In the genomic region with DNA sequence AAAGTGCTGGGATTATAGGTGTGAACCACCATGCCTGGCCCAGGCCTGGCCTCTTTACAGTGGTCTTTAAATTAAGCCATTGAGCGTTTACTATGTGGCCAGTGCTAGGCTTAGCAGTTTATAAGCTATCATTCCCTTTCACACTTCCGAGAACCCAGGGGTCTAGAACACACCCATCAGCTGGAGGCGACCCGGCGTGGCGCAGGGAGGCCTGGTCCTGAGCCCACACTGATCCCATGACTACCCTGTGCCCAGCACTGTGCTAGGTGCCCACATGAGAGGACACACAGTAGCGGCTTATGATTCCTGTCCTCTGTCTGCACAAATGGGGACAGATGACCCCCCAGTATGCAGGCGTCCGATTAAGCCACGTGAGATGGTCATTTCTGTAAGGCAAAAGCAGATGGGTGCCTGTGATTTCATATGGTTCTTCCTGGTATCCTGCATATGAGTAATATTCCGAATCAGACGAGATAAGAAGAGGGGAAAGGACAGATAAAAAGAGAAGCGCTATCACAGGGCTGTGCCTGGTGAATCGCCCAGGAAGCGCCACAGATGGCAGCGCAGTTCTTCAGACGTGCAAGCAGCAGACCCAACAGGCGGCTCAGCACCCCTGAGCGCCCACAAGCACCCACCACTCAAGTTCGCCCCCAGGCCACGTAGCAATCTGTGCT, we compare ENCODE assay signal across 22 cellular contexts. TPM values are rescaled to one million over a fixed set of nuclear protein-coding genes. Genes with fewer than 3 reads are reported as not detected.
A peak's percentile ranks its signal among the peaks of the same experiment; 100 is the strongest.
DNase-seq lines count a peak whose midpoint lies in the region; ATAC-seq and TF ChIP-seq lines count a peak whose summit lies in the region.
"Had no signal": no experiment of that assay in that cellular context is flagged by ENCODE, and none has a peak within 500 bp of the region (broad histone marks: within the 10 kb centered on the region; RNA-seq: fewer than 3 reads in every experiment).

No MANE protein-coding gene starts in this region.

- peaks cover 0 to 53% (median 26%) of the 10 kb centered on the region in 9 donors for H3K36me3 ChIP-seq in heart left ventricle
- peaks cover 27% of the 10 kb centered on the region for H3K36me3 ChIP-seq in osteoblast (ENCODE audit: insufficient read depth, low read length)
- H3K36me3 ChIP-seq in tibial nerve: peaks cover 0 to 55% (median 0%) of the 10 kb centered on the region in 3 donors
- peaks cover 0 to 58% of the 10 kb centered on the region in 2 donors for H3K36me3 ChIP-seq in gastroesophageal sphincter

- peak overlapping the region in 10 of 12 donors; percentile 26 to 82 (median 60) for H3K27ac ChIP-seq in heart left ventricle
- no peak overlapping the region for H3K27ac ChIP-seq in osteoblast (ENCODE audit: low read depth, low read length)
- no peak overlapping the region for H3K27ac ChIP-seq in tibial nerve
- no peak overlapping the region for H3K27ac ChIP-seq in gastroesophageal sphincter
- H3K27ac ChIP-seq: 22Rv1 had no signal

- TF ChIP-seq CTCF in heart left ventricle (IDR thresholded peaks at IDR 0.05) (no peak), osteoblast (IDR thresholded peaks at IDR 0.05; ENCODE audit: extremely low read depth, low read depth, low read length) (no peak), tibial nerve (IDR thresholded peaks at IDR 0.05) (no peak), gastroesophageal sphincter (IDR thresholded peaks at IDR 0.05) (no peak)

- H3K79me2 ChIP-seq in osteoblast (ENCODE audit: insufficient read depth, low read length): peaks cover 24% of the 10 kb centered on the region

- 73 to 79% (median 76%) methylated on average over 20 to 21 of the region's 21 CpGs for WGBS in heart left ventricle, 4 donors
- 83 to 87% methylated on average over 21 of the region's 21 CpGs for WGBS in tibial nerve, 2 donors
- 75% methylated on average over 15 of the region's 21 CpGs; no CpG with 5 or more reads in 1 of the 2 donors for WGBS in gastroesophageal sphincter (ENCODE audit: low coverage in 1 of 2), 2 donors

- TF ChIP-seq EP300 in tibial nerve (IDR thresholded peaks at IDR 0.05): no peak
- TF ChIP-seq EP300 in gastroesophageal sphincter (IDR thresholded peaks at IDR 0.05): no peak

- no peak overlapping the region for H2AFZ ChIP-seq in osteoblast (ENCODE audit: low read length)

- peaks cover 11% of the 10 kb centered on the region for H4K20me1 ChIP-seq in osteoblast (ENCODE audit: insufficient read depth, low read length)

- H3K9me3 ChIP-seq in heart left ventricle (no peaks in the 10 kb centered on the region), osteoblast (ENCODE audit: low read depth, low read length) (no peaks in the 10 kb centered on the region), tibial nerve (no peaks in the 10 kb centered on the region), gastroesophageal sphincter (no peaks in the 10 kb centered on the region)
- H3K9me3 ChIP-seq: HAP-1 had no signal

- no peak overlapping the region for H3K4me3 ChIP-seq in heart left ventricle
- H3K4me3 ChIP-seq in osteoblast (ENCODE audit: insufficient read depth, low read length): no peak overlapping the region
- H3K4me3 ChIP-seq in tibial nerve: no peak overlapping the region
- H3K4me3 ChIP-seq in gastroesophageal sphincter: no peak overlapping the region
- H3K4me3 ChIP-seq: HAP-1 had no signal

- intact Hi-C loops in heart left ventricle (cut with DNase I) (loop anchor here in 8 of 10 donors (1.0 to 10.0 kb wide), 10 partner anchors 104 to 527 kb away; a partner anchor contains a TSS), Right ventricle myocardium superior (cut with DNase I) (loop anchor here (5.0 kb wide), 1 partner anchor 229 kb away; a partner anchor contains a TSS)

- H3K27me3 ChIP-seq in heart left ventricle (no peaks in the 10 kb centered on the region), osteoblast (ENCODE audit: insufficient read depth, low read length) (no peaks in the 10 kb centered on the region), tibial nerve (no peaks in the 10 kb centered on the region), gastroesophageal sphincter (no peaks in the 10 kb centered on the region)

- DNase-seq in heart left ventricle (no peak), Right ventricle myocardium superior (no peak), NCI-H524 (lab: John Stamatoyannopoulos, UW) (peak; percentile 58 to 88), amniotic epithelial cell (ENCODE audit: low read depth) (peak; percentile 73), osteoblast (ENCODE audit: insufficient read length, low spot score, missing footprints) (peak; percentile 69), cerebellar nuclear complex (lab: John Stamatoyannopoulos, UW) (no peak), tibial nerve (ENCODE audit: low spot score in 2 of 2) (no peak)
- DNase-seq: DMS 273 treated with DMSO at 0.1 percent for 48 hours, DND-41, Karpas-422, NCI-H1048, NCI-H1436 treated with DMSO at 0.1 percent for 48 hours, NCI-H2029, NCI-H2171, NCI-H446, NCI-H748 treated with DMSO at 0.1 percent for 48 hours, SHP77 had no signal

- ATAC-seq in heart left ventricle (no peak), Right ventricle myocardium superior (ENCODE audit: poor library complexity) (no peak), gastroesophageal sphincter (no peak)

- H3K4me1 ChIP-seq in heart left ventricle: peaks cover 0 to 59% (median 26%) of the 10 kb centered on the region in 12 donors
- peaks cover 17% of the 10 kb centered on the region for H3K4me1 ChIP-seq in osteoblast (ENCODE audit: insufficient read depth, low read length)
- H3K4me1 ChIP-seq in tibial nerve: peaks cover 0 to 25% (median 14%) of the 10 kb centered on the region in 4 donors
- H3K4me1 ChIP-seq in gastroesophageal sphincter: peaks cover 0 to 38% (median 10%) of the 10 kb centered on the region in 3 donors

- H3K4me2 ChIP-seq in osteoblast (ENCODE audit: insufficient read depth, low read length): no peak overlapping the region

- TF ChIP-seq POLR2A in heart left ventricle (IDR thresholded peaks at IDR 0.05) (no peak), tibial nerve (IDR thresholded peaks at IDR 0.05) (no peak), gastroesophageal sphincter (IDR thresholded peaks at IDR 0.05) (no peak)

RNA-seq across cellular contexts. Expression of a gene that starts 5.2 kb away (rescaled TPM):
- total RNA-seq in heart left ventricle (10 to 100 TPM in 2 of 9 donors, 1 to 10 TPM in 7; 3.3 to 11.0 (median 7.0) TPM), Right ventricle myocardium superior (7.2 TPM), osteoblast (3.6 and 5.0 TPM in 2 replicates), tibial nerve (10 to 100 TPM in 2 of 4 donors, 1 to 10 TPM in 2; 6.7 to 27.7 (median 10.3) TPM), gastroesophageal sphincter (10 to 100 TPM in 2 of 4 donors, 1 to 10 TPM in 2; 7.9 to 12.5 (median 9.4) TPM)
- polyA plus RNA-seq in heart left ventricle: 10 to 100 TPM in 1 of 2 donors, 1 to 10 TPM in 1; 7.4 to 12.8 TPM

RNA-seq across cellular contexts. Expression of a gene that starts 9.8 kb away (rescaled TPM):
- 1 to 10 TPM in 2 of 9 donors, under 1 TPM in 5, not detected in 2; 0.24 to 1.3 (median 0.77) TPM for total RNA-seq in heart left ventricle
- 1 to 10 TPM; 1.2 to 2.1 TPM for polyA plus RNA-seq in heart left ventricle
- 0.46 TPM for total RNA-seq in Right ventricle myocardium superior
- 0.29 and 0.72 TPM in 2 replicates for total RNA-seq in osteoblast
- under 1 TPM in 1 of 4 donors, not detected in 3; 0.90 TPM for total RNA-seq in tibial nerve
- total RNA-seq in gastroesophageal sphincter: 1 to 10 TPM in 1 of 4 donors, not detected in 3; 1.1 TPM
- total RNA-seq: HT-29, OCI-LY7 had no signal

RNA-seq across cellular contexts. Expression of a gene that starts 59.4 kb away (rescaled TPM):
- total RNA-seq in heart left ventricle: 10 to 100 TPM; 22.5 to 65.3 (median 40.2) TPM
- polyA plus RNA-seq in heart left ventricle: 10 to 100 TPM; 19.4 to 21.8 TPM
- 49.3 TPM for total RNA-seq in Right ventricle myocardium superior
- 5.1 and 5.6 TPM in 2 replicates for total RNA-seq in osteoblast
- 10 to 100 TPM; 19.0 to 26.7 (median 23.0) TPM for total RNA-seq in tibial nerve
- 10 to 100 TPM in 3 of 4 donors, 1 to 10 TPM in 1; 9.9 to 17.6 (median 12.2) TPM for total RNA-seq in gastroesophageal sphincter

Comparison
In these comparisons a context has a peak if more than half of its experiments do, and no peak if none do; other contexts are left out.
1. DNase-seq: peak in NCI-H524 (2 of 2), amniotic epithelial cell (single experiment) and osteoblast (single experiment); none in heart left ventricle (0 of 5), Right ventricle myocardium superior (single experiment), cerebellar nuclear complex (0 of 2) and tibial nerve (0 of 2).
2. H3K27ac ChIP-seq: peak in heart left ventricle (10 of 12); none in osteoblast (single experiment), tibial nerve (0 of 4) and gastroesophageal sphincter (0 of 4).